In the genomic region with DNA sequence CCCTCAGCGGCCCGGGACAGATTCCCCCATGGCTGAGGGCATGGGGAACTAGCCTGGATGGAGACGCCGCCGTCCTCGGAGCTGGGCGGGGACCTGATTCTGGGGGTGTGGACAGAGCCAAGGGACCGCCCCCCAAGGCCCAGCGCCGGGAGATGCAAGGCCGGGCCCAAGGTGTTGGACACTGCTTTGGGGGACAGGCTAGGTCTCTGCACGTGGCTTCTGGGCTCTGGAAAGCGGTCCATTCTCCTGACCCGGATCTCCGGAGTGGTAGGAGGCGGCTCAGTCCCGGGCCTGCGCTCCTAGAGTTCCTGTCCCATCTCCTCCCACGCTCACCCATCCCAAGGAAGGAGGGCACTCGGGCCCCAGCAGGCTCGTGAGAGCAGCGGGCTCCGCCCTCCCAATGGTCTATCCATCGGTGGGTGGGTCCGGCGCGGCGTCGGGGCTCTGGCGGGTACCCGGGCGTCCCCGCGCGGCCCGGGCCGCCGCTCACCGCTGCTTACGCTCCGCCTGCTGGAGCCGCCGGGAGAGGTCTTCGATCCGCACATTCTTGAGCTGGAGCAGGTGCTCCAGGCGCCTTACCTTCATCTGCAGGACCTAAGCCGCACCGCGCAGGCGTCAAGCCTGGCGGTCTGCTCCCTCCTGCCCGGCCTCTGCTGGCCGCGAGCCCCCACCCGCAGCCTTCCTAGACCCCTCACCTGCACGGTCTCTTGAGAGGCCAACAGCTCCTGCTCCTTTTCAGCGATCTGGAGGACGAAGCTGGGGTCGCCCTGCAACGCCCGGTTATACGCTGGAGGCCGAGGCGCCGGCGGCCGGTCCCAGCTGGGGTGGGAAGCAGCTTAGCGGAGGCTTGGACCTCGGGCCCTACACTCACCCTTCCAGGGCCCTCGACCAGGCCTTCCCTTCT, we compare ENCODE assay signal across 8 cellular contexts. TPM values are rescaled to one million over a fixed set of nuclear protein-coding genes. Genes with fewer than 3 reads are reported as not detected.
A peak's percentile ranks its signal among the peaks of the same experiment; 100 is the strongest.
DNase-seq lines count a peak whose midpoint lies in the region; ATAC-seq, FAIRE-seq and TF ChIP-seq lines count a peak whose summit lies in the region.

No MANE protein-coding gene starts in this region.

- TF ChIP-seq EP300 in transverse colon (IDR thresholded peaks at IDR 0.05; ENCODE audit: low read depth): no peak

- no peaks in the 10 kb centered on the region for H3K9me3 ChIP-seq in CD4-positive, alpha-beta T cell (ENCODE audit: control insufficient read depth, low read length)
- H3K9me3 ChIP-seq in HUES6 (ENCODE audit: control insufficient read depth, insufficient read depth, low read depth, low read length) (no peaks in the 10 kb centered on the region), endothelial cell of umbilical vein (replicated peaks; ENCODE audit: control insufficient read depth, insufficient read depth, low read length) (no peaks in the 10 kb centered on the region), mucosa of stomach (ENCODE audit: control insufficient read depth, low read length) (no peaks in the 10 kb centered on the region), transverse colon (no peaks in the 10 kb centered on the region)

- CTCF ChIA-PET in CD4-positive, alpha-beta T cell (lab: Charles Lee): interaction anchor here (0.6 to 3.8 kb wide), 7 partner anchors 9 to 77 kb away, joined by 3 to 17 read pairs (median 4); a partner anchor contains a TSS
- CTCF ChIA-PET in endothelial cell of umbilical vein (lab: Charles Lee): interaction anchor here (0.6 to 3.3 kb wide), 13 partner anchors 8 to 214 kb away, joined by 3 to 34 read pairs (median 5); a partner anchor contains a TSS

- in situ Hi-C loops in transverse colon (cut with MboI; ENCODE audit: low pct_ligation_motif_present in 1 of 4, low pct_unique_long_range_greater_than_20kb in 1 of 4, low sequenced_read_pairs in 3 of 4): no loop called here

- H3K4me1 ChIP-seq in HUES6 (ENCODE audit: control insufficient read depth, insufficient read depth, low read length): peaks cover 14% of the 10 kb centered on the region
- peaks cover 15% of the 10 kb centered on the region for H3K4me1 ChIP-seq in endothelial cell of umbilical vein (ENCODE audit: control insufficient read depth, extremely low read depth, insufficient read depth, low read length)
- H3K4me1 ChIP-seq in mucosa of stomach (ENCODE audit: control insufficient read depth, insufficient read depth, low read length): peaks cover 22% of the 10 kb centered on the region
- H3K4me1 ChIP-seq in transverse colon: peaks cover 5 to 25% (median 19%) of the 10 kb centered on the region in 4 donors

- no peaks in the 10 kb centered on the region for H3K36me3 ChIP-seq in HUES6 (ENCODE audit: control insufficient read depth, insufficient read depth, low read length)
- no peaks in the 10 kb centered on the region for H3K36me3 ChIP-seq in endothelial cell of umbilical vein (ENCODE audit: control insufficient read depth in 2 of 2, extremely low read depth in 1 of 2, insufficient read depth in 2 of 2, low read length in 2 of 2)
- H3K36me3 ChIP-seq in mucosa of stomach (ENCODE audit: control insufficient read depth, insufficient read depth, low read length): no peaks in the 10 kb centered on the region
- no peaks in the 10 kb centered on the region for H3K36me3 ChIP-seq in transverse colon

- peak overlapping the region; percentile 82 for H3K4me3 Mint-ChIP-seq in CD4-positive, alpha-beta T cell
- peak overlapping the region; percentile 82 for H3K4me3 Mint-ChIP-seq in activated CD4-positive, alpha-beta T cell treated with anti-CD3 and anti-CD28 coated beads, Interleukin-2, amount 10 ng/mL, durations not matched to agents 24 days and 14 days

- H3K27ac ChIP-seq in CD4-positive, alpha-beta T cell (ENCODE audit: low read depth, low read length): no peak overlapping the region
- no peak overlapping the region for H3K27ac ChIP-seq in HUES6 (ENCODE audit: low read depth, low read length)
- H3K27ac ChIP-seq in endothelial cell of umbilical vein (ENCODE audit: insufficient read depth, low read depth, low read length): no peak overlapping the region
- H3K27ac ChIP-seq in transverse colon: peak overlapping the region in 1 of 4 donors; percentile 36

- H3K27me3 ChIP-seq in CD4-positive, alpha-beta T cell (ENCODE audit: control insufficient read depth, insufficient read depth, low read length): peaks cover 9% of the 10 kb centered on the region
- H3K27me3 ChIP-seq in HUES6 (ENCODE audit: control insufficient read depth, insufficient read depth, low read length) (peaks cover 63% of the 10 kb centered on the region), endothelial cell of umbilical vein (ENCODE audit: control insufficient read depth in 2 of 2, insufficient read depth in 2 of 2, low read length in 2 of 2) (peaks cover 8 to 19% of the 10 kb centered on the region in 2 experiments), mucosa of stomach (ENCODE audit: control insufficient read depth, insufficient read depth, low read length) (peaks cover 28% of the 10 kb centered on the region), transverse colon (peaks cover 16% of the 10 kb centered on the region)

- no peaks in the 10 kb centered on the region for H3K9me1 ChIP-seq in endothelial cell of umbilical vein (replicated peaks; ENCODE audit: control insufficient read depth, extremely low read depth, insufficient read depth, low read length)

- peaks cover 38% of the 10 kb centered on the region for H3K4me1 Mint-ChIP-seq in CD4-positive, alpha-beta T cell (ENCODE audit: low read depth)
- H3K4me1 Mint-ChIP-seq in activated CD4-positive, alpha-beta T cell treated with anti-CD3 and anti-CD28 coated beads, Interleukin-2, amount 10 ng/mL, durations not matched to agents 24 days and 14 days: peaks cover 29% of the 10 kb centered on the region

- no peak for TF ChIP-seq CTCF in CD4-positive, alpha-beta T cell (IDR thresholded peaks at IDR 0.05)
- TF ChIP-seq CTCF in endothelial cell of umbilical vein (IDR thresholded peaks at IDR 0.05; ENCODE audit: extremely low read depth in 1 of 2, insufficient read depth in 1 of 2, low read depth in 1 of 2, low read length in 2 of 2) (peak in 1 of 2 donors; percentile 4), transverse colon (IDR thresholded peaks at IDR 0.05) (no peak)

- no TSS peak for BruUV-seq in endothelial cell of umbilical vein (replicated peaks; lab: Mats Ljungman, UMichigan)

- no peak for TF ChIP-seq POLR2A in endothelial cell of umbilical vein (IDR thresholded peaks at IDR 0.05; ENCODE audit: low read depth, low read length)
- TF ChIP-seq POLR2A in transverse colon (IDR thresholded peaks at IDR 0.05): no peak

- peaks cover 14% of the 10 kb centered on the region for H3K27me3 Mint-ChIP-seq in CD4-positive, alpha-beta T cell
- H3K27me3 Mint-ChIP-seq in activated CD4-positive, alpha-beta T cell treated with anti-CD3 and anti-CD28 coated beads, Interleukin-2, amount 10 ng/mL, durations not matched to agents 24 days and 14 days: peaks cover 22% of the 10 kb centered on the region

- intact Hi-C loops in CD4-positive, alpha-beta T cell (cut with DNase I, micrococcal nuclease): no loop called here
- intact Hi-C loops in activated CD4-positive, alpha-beta T cell treated with anti-CD3 and anti-CD28 coated beads, Interleukin-2, amount 10 ng/mL, durations not matched to agents 24 days and 14 days (cut with micrococcal nuclease): loop anchor here (10.0 kb wide), 1 partner anchor 103 kb away; no protein-coding TSS in a partner anchor
- intact Hi-C loops in endothelial cell of umbilical vein (cut with micrococcal nuclease) (loop anchor here (1.0 kb wide), 1 partner anchor 10 kb away; no protein-coding TSS in a partner anchor), transverse colon (cut with DNase I; ENCODE audit: low total_unique reads) (no loop called here)

- DNase-seq in CD4-positive, alpha-beta T cell: peak in 2 of 10 experiments; percentile 32 to 44
- DNase-seq in activated CD4-positive, alpha-beta T cell treated with anti-CD3 and anti-CD28 coated beads, Interleukin-2, amount 10 ng/mL, durations not matched to agents 24 days and 14 days: peak; percentile 84
- DNase-seq in endothelial cell of umbilical vein (ENCODE audit: low read depth, low spot score) (peak; percentile 39), transverse colon (peak; percentile 69), T-helper 9 cell (no peak)

- 4% methylated on average over 40 of the region's 70 CpGs; no CpG with 5 or more reads in 1 of the 2 donors for WGBS in transverse colon (ENCODE audit: low coverage in 1 of 2), 2 donors

- H2AFZ ChIP-seq in endothelial cell of umbilical vein (ENCODE audit: low read depth, low read length): peak overlapping the region; percentile 88

- POLR2A ChIA-PET in CD4-positive, alpha-beta T cell (lab: Charles Lee): interaction anchor here (1.0 to 3.7 kb wide), 6 partner anchors 9 to 79 kb away, joined by 3 to 36 read pairs (median 10); a partner anchor contains a TSS
- POLR2A ChIA-PET in endothelial cell of umbilical vein (lab: Charles Lee): interaction anchor here (1.5 kb wide), 1 partner anchor 10 kb away, joined by 4 read pairs; a partner anchor contains a TSS

- H3K79me2 ChIP-seq in endothelial cell of umbilical vein (ENCODE audit: control insufficient read depth, insufficient read depth, low read length): no peaks in the 10 kb centered on the region

- dilution Hi-C loops in endothelial cell of umbilical vein (cut with MboI; ENCODE audit: extremely low pct_ligation_motif_present, low sequenced_read_pairs): no loop called here

- peak overlapping the region; percentile 80 for H3K4me3 ChIP-seq in HUES6 (ENCODE audit: low read depth, low read length)
- peak overlapping the region; percentile 26 to 57 (median 34) for H3K4me3 ChIP-seq in endothelial cell of umbilical vein (replicated peaks in 1 of 3; ENCODE audit: insufficient read depth in 1 of 3, low read depth in 1 of 3, low read length in 3 of 3)
- peak overlapping the region; percentile 49 for H3K4me3 ChIP-seq in mucosa of stomach (ENCODE audit: low read length)
- peak overlapping the region; percentile 22 to 51 (median 36) for H3K4me3 ChIP-seq in transverse colon

- no peak overlapping the region for H3K27ac Mint-ChIP-seq in CD4-positive, alpha-beta T cell
- no peak overlapping the region for H3K27ac Mint-ChIP-seq in activated CD4-positive, alpha-beta T cell treated with anti-CD3 and anti-CD28 coated beads, Interleukin-2, amount 10 ng/mL, durations not matched to agents 24 days and 14 days

- no peaks in the 10 kb centered on the region for H3K36me3 Mint-ChIP-seq in CD4-positive, alpha-beta T cell (ENCODE audit: low read depth)
- peaks cover 5% of the 10 kb centered on the region for H3K36me3 Mint-ChIP-seq in activated CD4-positive, alpha-beta T cell treated with anti-CD3 and anti-CD28 coated beads, Interleukin-2, amount 10 ng/mL, durations not matched to agents 24 days and 14 days (ENCODE audit: low read depth)

- H4K20me1 ChIP-seq in endothelial cell of umbilical vein (replicated peaks; ENCODE audit: control insufficient read depth, extremely low read depth, insufficient read depth, low read length): no peaks in the 10 kb centered on the region

- peak overlapping the region; percentile 74 for H3K4me2 ChIP-seq in endothelial cell of umbilical vein (ENCODE audit: insufficient read depth, low read length)

- H3K9me3 Mint-ChIP-seq in CD4-positive, alpha-beta T cell: no peaks in the 10 kb centered on the region
- no peaks in the 10 kb centered on the region for H3K9me3 Mint-ChIP-seq in activated CD4-positive, alpha-beta T cell treated with anti-CD3 and anti-CD28 coated beads, Interleukin-2, amount 10 ng/mL, durations not matched to agents 24 days and 14 days

- peak; percentile 47 for ATAC-seq in CD4-positive, alpha-beta T cell (ENCODE audit: poor library complexity)
- ATAC-seq in GM19467 (IDR thresholded peaks at IDR 0.05; ENCODE audit: unreplicated experiment): no peak

- H3K9ac ChIP-seq in HUES6 (ENCODE audit: low read length) (peak overlapping the region; percentile 9), endothelial cell of umbilical vein (replicated peaks; ENCODE audit: extremely low read depth, insufficient read depth, low read length) (no peak overlapping the region), mucosa of stomach (ENCODE audit: low read length) (peak overlapping the region; percentile 54)

- FAIRE-seq in endothelial cell of umbilical vein (lab: Jason Lieb, UNC): peak; percentile 78

RNA-seq across cellular contexts. Expression of a gene that starts 3.3 kb away (rescaled TPM):
- total RNA-seq in CD4-positive, alpha-beta T cell: not detected
- total RNA-seq in activated CD4-positive, alpha-beta T cell treated with anti-CD3 and anti-CD28 coated beads, Interleukin-2, amount 10 ng/mL, durations not matched to agents 24 days and 14 days: not detected in 2 replicates
- total RNA-seq in endothelial cell of umbilical vein: 0.32 and 0.44 TPM in 2 replicates
- 0.07 and 0.10 TPM in 2 replicates for polyA plus RNA-seq in endothelial cell of umbilical vein
- polyA plus RNA-seq in endothelial cell of umbilical vein (2011; cell fraction: cytosol; rRNA removed): not detected in 2 replicates
- polyA plus RNA-seq in endothelial cell of umbilical vein (2011; cell fraction: nucleus; rRNA removed): 0.38 and 0.43 TPM in 2 replicates
- polyA plus RNA-seq in endothelial cell of umbilical vein (2012): not detected in 2 replicates
- 0.15 TPM in 1 of 2 replicates, not detected in the other for polyA minus RNA-seq in endothelial cell of umbilical vein
- not detected for polyA minus RNA-seq in endothelial cell of umbilical vein (2011; cell fraction: cytosol; rRNA and poly(A)+ RNA removed)
- not detected in 2 replicates for polyA minus RNA-seq in endothelial cell of umbilical vein (2011; cell fraction: nucleus; rRNA and poly(A)+ RNA removed)
- under 1 TPM in 1 of 4 donors, not detected in 3; 0.14 TPM for total RNA-seq in transverse colon

RNA-seq across cellular contexts. Expression of a gene that starts 8.6 kb away (rescaled TPM):
- total RNA-seq in CD4-positive, alpha-beta T cell: 10 to 100 TPM; 25.1 to 25.3 TPM
- 72.8 and 74.4 TPM in 2 replicates for total RNA-seq in activated CD4-positive, alpha-beta T cell treated with anti-CD3 and anti-CD28 coated beads, Interleukin-2, amount 10 ng/mL, durations not matched to agents 24 days and 14 days
- 82.2 and 90.3 TPM in 2 replicates for total RNA-seq in endothelial cell of umbilical vein
- 30.4 and 35.7 TPM in 2 replicates for polyA plus RNA-seq in endothelial cell of umbilical vein
- 31.2 and 35.9 TPM in 2 replicates for polyA plus RNA-seq in endothelial cell of umbilical vein (2011; cell fraction: cytosol; rRNA removed)
- 20.1 and 24.4 TPM in 2 replicates for polyA plus RNA-seq in endothelial cell of umbilical vein (2011; cell fraction: nucleus; rRNA removed)
- polyA plus RNA-seq in endothelial cell of umbilical vein (2012): 57.3 and 58.0 TPM in 2 replicates
- 36.7 and 45.2 TPM in 2 replicates for polyA minus RNA-seq in endothelial cell of umbilical vein
- polyA minus RNA-seq in endothelial cell of umbilical vein (2011; cell fraction: cytosol; rRNA and poly(A)+ RNA removed): 53.1 TPM
- 10.9 and 19.3 TPM in 2 replicates for polyA minus RNA-seq in endothelial cell of umbilical vein (2011; cell fraction: nucleus; rRNA and poly(A)+ RNA removed)
- total RNA-seq in transverse colon: 10 to 100 TPM; 66.6 to 83.1 (median 72.8) TPM

RNA-seq across cellular contexts. Expression of a gene that starts 10.4 kb away (rescaled TPM):
- 10 to 100 TPM; 11.2 to 11.6 TPM for total RNA-seq in CD4-positive, alpha-beta T cell
- total RNA-seq in activated CD4-positive, alpha-beta T cell treated with anti-CD3 and anti-CD28 coated beads, Interleukin-2, amount 10 ng/mL, durations not matched to agents 24 days and 14 days: 62.9 and 68.8 TPM in 2 replicates
- total RNA-seq in endothelial cell of umbilical vein: 55.0 and 55.8 TPM in 2 replicates
- 67.5 and 77.3 TPM in 2 replicates for polyA plus RNA-seq in endothelial cell of umbilical vein
- 45.2 and 56.7 TPM in 2 replicates for polyA plus RNA-seq in endothelial cell of umbilical vein (2011; cell fraction: cytosol; rRNA removed)
- polyA plus RNA-seq in endothelial cell of umbilical vein (2011; cell fraction: nucleus; rRNA removed): 18.9 and 21.4 TPM in 2 replicates
- polyA plus RNA-seq in endothelial cell of umbilical vein (2012): 47.5 and 73.9 TPM in 2 replicates
- 20.1 and 23.0 TPM in 2 replicates for polyA minus RNA-seq in endothelial cell of umbilical vein
- polyA minus RNA-seq in endothelial cell of umbilical vein (2011; cell fraction: cytosol; rRNA and poly(A)+ RNA removed): 34.4 TPM
- 7.3 and 11.2 TPM in 2 replicates for polyA minus RNA-seq in endothelial cell of umbilical vein (2011; cell fraction: nucleus; rRNA and poly(A)+ RNA removed)
- total RNA-seq in transverse colon: 10 to 100 TPM in 3 of 4 donors, 1 to 10 TPM in 1; 3.0 to 19.9 (median 16.3) TPM

RNA-seq across cellular contexts. Expression of a gene that starts 18.1 kb away (rescaled TPM):
- 100 to 1,000 TPM; 144 TPM for total RNA-seq in CD4-positive, alpha-beta T cell
- 70.7 and 75.5 TPM in 2 replicates for total RNA-seq in activated CD4-positive, alpha-beta T cell treated with anti-CD3 and anti-CD28 coated beads, Interleukin-2, amount 10 ng/mL, durations not matched to agents 24 days and 14 days
- 62.2 and 76.5 TPM in 2 replicates for total RNA-seq in endothelial cell of umbilical vein
- polyA plus RNA-seq in endothelial cell of umbilical vein: 45.3 and 46.7 TPM in 2 replicates
- 47.7 and 49.7 TPM in 2 replicates for polyA plus RNA-seq in endothelial cell of umbilical vein (2011; cell fraction: cytosol; rRNA removed)
- 123 and 124 TPM in 2 replicates for polyA plus RNA-seq in endothelial cell of umbilical vein (2011; cell fraction: nucleus; rRNA removed)
- 40.0 and 48.6 TPM in 2 replicates for polyA plus RNA-seq in endothelial cell of umbilical vein (2012)
- 26.3 and 28.3 TPM in 2 replicates for polyA minus RNA-seq in endothelial cell of umbilical vein
- 47.7 TPM for polyA minus RNA-seq in endothelial cell of umbilical vein (2011; cell fraction: cytosol; rRNA and poly(A)+ RNA removed)
- polyA minus RNA-seq in endothelial cell of umbilical vein (2011; cell fraction: nucleus; rRNA and poly(A)+ RNA removed): 22.3 and 26.4 TPM in 2 replicates
- 10 to 100 TPM; 14.1 to 89.4 (median 39.5) TPM for total RNA-seq in transverse colon

RNA-seq across cellular contexts. Expression of a gene that starts 42.4 kb away (rescaled TPM):
- 1 to 10 TPM; 6.0 TPM for total RNA-seq in CD4-positive, alpha-beta T cell
- total RNA-seq in activated CD4-positive, alpha-beta T cell treated with anti-CD3 and anti-CD28 coated beads, Interleukin-2, amount 10 ng/mL, durations not matched to agents 24 days and 14 days: 13.0 and 13.5 TPM in 2 replicates
- total RNA-seq in endothelial cell of umbilical vein (19.2 and 22.0 TPM in 2 replicates), transverse colon (10 to 100 TPM in 3 of 4 donors, 1 to 10 TPM in 1; 9.1 to 38.5 (median 17.0) TPM)
- polyA plus RNA-seq in endothelial cell of umbilical vein: 15.7 and 20.1 TPM in 2 replicates
- 8.7 and 12.2 TPM in 2 replicates for polyA plus RNA-seq in endothelial cell of umbilical vein (2011; cell fraction: cytosol; rRNA removed)
- 9.3 and 10.6 TPM in 2 replicates for polyA plus RNA-seq in endothelial cell of umbilical vein (2011; cell fraction: nucleus; rRNA removed)
- polyA plus RNA-seq in endothelial cell of umbilical vein (2012): 12.3 and 15.2 TPM in 2 replicates
- polyA minus RNA-seq in endothelial cell of umbilical vein: 16.6 and 23.7 TPM in 2 replicates
- 11.7 TPM for polyA minus RNA-seq in endothelial cell of umbilical vein (2011; cell fraction: cytosol; rRNA and poly(A)+ RNA removed)
- polyA minus RNA-seq in endothelial cell of umbilical vein (2011; cell fraction: nucleus; rRNA and poly(A)+ RNA removed): 10.9 and 13.1 TPM in 2 replicates

Comparison
In these comparisons a context has a peak if more than half of its experiments do, and no peak if none do; other contexts are left out.
1. intact Hi-C loops: an anchor here in activated CD4-positive, alpha-beta T cell treated with anti-CD3 and anti-CD28 coated beads, Interleukin-2, amount 10 ng/mL, durations not matched to agents 24 days and 14 days (10.0 kb wide) and endothelial cell of umbilical vein (1.0 kb wide); none called in CD4-positive, alpha-beta T cell and transverse colon.